In genomic region chr12:112130461-112130998, GRCh38 we compare ENCODE assay signal across 8 cellular contexts. TPM values are rescaled to one million over a fixed set of nuclear protein-coding genes. Genes with fewer than 3 reads are reported as not detected.
DNase-seq lines count a peak whose midpoint lies in the region; FAIRE-seq and TF ChIP-seq lines count a peak whose summit lies in the region.

No MANE protein-coding gene starts in this region.

- no peaks in the 10 kb centered on the region for H4K20me1 ChIP-seq in OCI-LY7 (ENCODE audit: insufficient read depth, low read length)

- peak; percentile 35 for DNase-seq in EL
- DNase-seq in H4 (ENCODE audit: low spot score) = peak; percentile 30
- DNase-seq in OCI-LY7 (ENCODE audit: low spot score) = peak; percentile 42
- no peak for DNase-seq in esophagus squamous epithelium (lab: John Stamatoyannopoulos, UW)
- DNase-seq in small intestine = peak; percentile 51
- no peak for DNase-seq in AG20443 (ENCODE audit: low spot score)
- no peak for DNase-seq in C1 segment of cervical spinal cord (lab: John Stamatoyannopoulos, UW)
- no peak for DNase-seq in GM19238 (ENCODE audit: insufficient read length, low spot score)

- H2AFZ ChIP-seq in OCI-LY7 (ENCODE audit: low read length) = no peak overlapping the region

- TF ChIP-seq CTCF in OCI-LY7 (conservative IDR thresholded peaks at IDR 0.05; ENCODE audit: low read length) = no peak
- no peak for TF ChIP-seq CTCF in esophagus squamous epithelium (IDR thresholded peaks at IDR 0.05)

- BruUV-seq in OCI-LY7 (replicated peaks; lab: Mats Ljungman, UMichigan) = no TSS peak

- no peaks in the 10 kb centered on the region for H3K27me3 ChIP-seq in esophagus squamous epithelium
- H3K27me3 ChIP-seq in small intestine (ENCODE audit: control insufficient read depth in 2 of 2, insufficient read depth in 2 of 2, low read length in 2 of 2) = no peaks in the 10 kb centered on the region

- H3K27ac ChIP-seq in OCI-LY7 (ENCODE audit: low read depth, low read length, poor library complexity, severe bottlenecking) (no peak overlapping the region), esophagus squamous epithelium (peak overlapping the region; percentile 48 to 78 (median 70)), small intestine (ENCODE audit: low read depth in 1 of 2, low read length in 1 of 2) (peak overlapping the region; percentile 8 to 54)

- H3K4me3 ChIP-seq in OCI-LY7 (ENCODE audit: low read depth, low read length, poor library complexity, severe bottlenecking) = no peak overlapping the region
- H3K4me3 ChIP-seq in esophagus squamous epithelium = peak overlapping the region in 2 of 4 donors; percentile 4 to 49
- no peak overlapping the region for H3K4me3 ChIP-seq in small intestine (ENCODE audit: low read depth in 1 of 2, low read length in 2 of 2)

- peak overlapping the region; percentile 53 for H3K4me2 ChIP-seq in OCI-LY7 (ENCODE audit: low read length)

- POLR2A ChIA-PET in OCI-LY7 (lab: Charles Lee) = interaction anchor here (0.6 to 1.7 kb wide), 6 partner anchors 9 to 117 kb away, joined by 3 to 5 read pairs (median 4); partner anchors contain the start of genes ERP29 and TMEM116

- peaks cover 26% of the 10 kb centered on the region for H3K4me1 ChIP-seq in OCI-LY7 (ENCODE audit: insufficient read depth, low read length, poor library complexity, severe bottlenecking)
- H3K4me1 ChIP-seq in esophagus squamous epithelium = peaks cover 39 to 96% (median 58%) of the 10 kb centered on the region in 3 donors
- H3K4me1 ChIP-seq in small intestine (ENCODE audit: control insufficient read depth in 2 of 2, insufficient read depth in 1 of 2, low read depth in 1 of 2, low read length in 1 of 2) = peaks cover 1 to 7% of the 10 kb centered on the region in 2 donors

- TF ChIP-seq POLR2A in esophagus squamous epithelium (IDR thresholded peaks at IDR 0.05) = no peak

- H3K36me3 ChIP-seq in OCI-LY7 (ENCODE audit: insufficient read depth, low read length) = 0 out of 2 replicates have a peak, but pooled peaks cover 5% of the 10 kb centered on the region
- H3K36me3 ChIP-seq in esophagus squamous epithelium = peaks cover 5 to 26% (median 9%) of the 10 kb centered on the region in 3 donors
- no peaks in the 10 kb centered on the region for H3K36me3 ChIP-seq in small intestine (ENCODE audit: control insufficient read depth in 2 of 2, insufficient read depth in 2 of 2, low read length in 2 of 2)

- no peaks in the 10 kb centered on the region for H3K9me2 ChIP-seq in OCI-LY7 (ENCODE audit: insufficient read depth, low read length)

- intact Hi-C loops in OCI-LY7 (cut with micrococcal nuclease; ENCODE audit: unreplicated experiment) (no loop called here), esophagus squamous epithelium (cut with DNase I) (no loop called here)

- WGBS in esophagus squamous epithelium, 2 donors = 7 to 8% methylated on average over 2 of the region's 2 CpGs
- WGBS in small intestine, 3 donors = 1 to 7% (median 3%) methylated on average over 2 of the region's 2 CpGs

- H3K79me2 ChIP-seq in OCI-LY7 (ENCODE audit: insufficient read depth, low read depth, low read length) = no peaks in the 10 kb centered on the region

- CTCF ChIA-PET in OCI-LY7 (lab: Charles Lee; ENCODE audit: unreplicated experiment) = no interaction called here

- no peak for FAIRE-seq in small intestine (lab: Jason Lieb, UNC)

- no peaks in the 10 kb centered on the region for H3K9me3 ChIP-seq in OCI-LY7 (ENCODE audit: low read length)
- H3K9me3 ChIP-seq in esophagus squamous epithelium = no peaks in the 10 kb centered on the region
- H3K9me3 ChIP-seq in small intestine (ENCODE audit: control insufficient read depth, low read depth) = no peaks in the 10 kb centered on the region

RNA-seq across cellular contexts. Expression of gene TRAFD1, which starts 5.2 kb away (rescaled TPM):
- total RNA-seq in H4 (2014; rRNA removed; shearing (Covaris generic)) = 23.3 and 34.7 TPM in 2 replicates
- total RNA-seq in OCI-LY7 (2014; rRNA removed; shearing (Covaris generic)) = 14.3 and 21.0 TPM in 2 replicates
- 19.4 and 24.2 TPM in 2 replicates for total RNA-seq in OCI-LY7 (2022)
- 10 to 100 TPM; 37.0 to 56.9 (median 44.4) TPM for total RNA-seq in esophagus squamous epithelium
- 10 to 100 TPM; 16.5 to 17.9 (median 17.8) TPM for polyA plus RNA-seq in small intestine

RNA-seq across cellular contexts. Expression of gene NAA25, which starts 21.9 kb away (rescaled TPM):
- total RNA-seq in H4 (2014; rRNA removed; shearing (Covaris generic)) = 14.1 and 35.8 TPM in 2 replicates
- 21.6 and 27.4 TPM in 2 replicates for total RNA-seq in OCI-LY7 (2014; rRNA removed; shearing (Covaris generic))
- total RNA-seq in OCI-LY7 (2022) (48.2 and 50.3 TPM in 2 replicates), esophagus squamous epithelium (10 to 100 TPM; 12.6 to 36.6 (median 26.4) TPM)
- 1 to 10 TPM; 2.4 to 5.4 (median 3.1) TPM for polyA plus RNA-seq in small intestine

Comparison
In these comparisons a context has a peak if more than half of its experiments do, and no peak if none do; other contexts are left out.
1. DNase-seq: peak in EL (single experiment), H4 (single experiment), OCI-LY7 (single experiment) and small intestine (single experiment); none in esophagus squamous epithelium (single experiment), AG20443 (single experiment), C1 segment of cervical spinal cord (0 of 14) and GM19238 (single experiment).